ENCODE assay signal across 9 cellular contexts in genomic region chr9:112065781-112066606, GRCh38.
DNase-seq lines count a peak whose midpoint lies in the region; ATAC-seq and TF ChIP-seq lines count a peak whose summit lies in the region.
"Had no signal": no experiment of that assay in that cellular context is flagged by ENCODE, and none has a peak within 500 bp of the region (broad histone marks: within the 10 kb centered on the region; RNA-seq: fewer than 3 reads in every experiment).

No MANE protein-coding gene starts in this region.

- H3K27ac ChIP-seq in upper lobe of left lung = peak overlapping the region in 3 of 4 donors; percentile 58 to 66 (median 58)

- peak in 2 of 4 donors; percentile 13 to 44 for TF ChIP-seq EP300 in upper lobe of left lung (IDR thresholded peaks at IDR 0.05)

- ATAC-seq in upper lobe of left lung (ENCODE audit: low FRiP score in 2 of 2) = no peak
- ATAC-seq: activated naive CD8-positive, alpha-beta T cell treated with anti-CD3 and anti-CD28 coated beads, Interleukin-2, amount 50 U/mL, for 24 hours had no signal

- whole genome bisulfite sequencing in upper lobe of left lung, 2 donors = 59 to 71% methylated on average over 14 of the region's 14 CpGs

- peaks cover 1% of the 10 kb centered on the region for H3K36me3 ChIP-seq in kidney epithelial cell (ENCODE audit: control insufficient read depth, insufficient read depth, low read length)
- H3K36me3 ChIP-seq in upper lobe of left lung = no peaks in the 10 kb centered on the region

- in situ Hi-C loops in astrocyte of the cerebellum (cut with HindIII; ENCODE audit: low sequenced_read_pairs) = no loop called here

- no peak for TF ChIP-seq POLR2A in upper lobe of left lung (IDR thresholded peaks at IDR 0.05)

- H3K4me1 ChIP-seq in upper lobe of left lung = peaks cover 21 to 36% (median 31%) of the 10 kb centered on the region in 4 donors

- TF ChIP-seq CTCF in astrocyte of the cerebellum (IDR thresholded peaks at IDR 0.05; ENCODE audit: low read depth, low read length, missing control alignments) (no peak), kidney epithelial cell (IDR thresholded peaks at IDR 0.05; ENCODE audit: insufficient read depth, low read length, poor library complexity, severe bottlenecking) (no peak), upper lobe of left lung (IDR thresholded peaks at IDR 0.05) (no peak)

- DNase-seq in SIG-M5 treated with dmso at 0.1 percent for 504 hours (lab: John Stamatoyannopoulos, UW; ENCODE audit: unreplicated experiment) (peak; percentile 47), SIG-M5 (lab: John Stamatoyannopoulos, UW) (no peak), astrocyte of the cerebellum (ENCODE audit: low read depth) (peak; percentile 53), kidney epithelial cell (ENCODE audit: low read depth) (peak; percentile 92), upper lobe of left lung (peak in 1 of 2 donors; percentile 82), occipital lobe (lab: John Stamatoyannopoulos, UW) (no peak)
- DNase-seq in activated T-cell treated with anti-CD3 and anti-CD28 coated beads, Interleukin-2, amount 50 U/mL, for 48 hours = no peak
- DNase-seq in stimulated activated naive CD4-positive, alpha-beta T cell (lab: John Stamatoyannopoulos, UW) = no peak
- DNase-seq: activated naive CD8-positive, alpha-beta T cell treated with anti-CD3 and anti-CD28 coated beads, Interleukin-2, amount 50 U/mL, for 24 hours had no signal

- no peak overlapping the region for H3K4me3 ChIP-seq in astrocyte of the cerebellum (ENCODE audit: low read depth, low read length)
- H3K4me3 ChIP-seq in kidney epithelial cell (ENCODE audit: low read depth, low read length) = no peak overlapping the region
- H3K4me3 ChIP-seq in upper lobe of left lung = no peak overlapping the region

- no peaks in the 10 kb centered on the region for H3K9me3 ChIP-seq in upper lobe of left lung

- H3K27me3 ChIP-seq in kidney epithelial cell (ENCODE audit: control insufficient read depth, insufficient read depth, low read length) = no peaks in the 10 kb centered on the region
- no peaks in the 10 kb centered on the region for H3K27me3 ChIP-seq in upper lobe of left lung

Comparison
In these comparisons a context has a peak if more than half of its experiments do, and no peak if none do; other contexts are left out.
1. DNase-seq: peak in SIG-M5 treated with dmso at 0.1 percent for 504 hours (single experiment), astrocyte of the cerebellum (single experiment) and kidney epithelial cell (single experiment); none in SIG-M5 (single experiment), activated T-cell treated with anti-CD3 and anti-CD28 coated beads, Interleukin-2, amount 50 U/mL, for 48 hours (0 of 2), occipital lobe (single experiment) and stimulated activated naive CD4-positive, alpha-beta T cell (0 of 6).